ENCODE assay signal across 10 cellular contexts in the genomic region with DNA sequence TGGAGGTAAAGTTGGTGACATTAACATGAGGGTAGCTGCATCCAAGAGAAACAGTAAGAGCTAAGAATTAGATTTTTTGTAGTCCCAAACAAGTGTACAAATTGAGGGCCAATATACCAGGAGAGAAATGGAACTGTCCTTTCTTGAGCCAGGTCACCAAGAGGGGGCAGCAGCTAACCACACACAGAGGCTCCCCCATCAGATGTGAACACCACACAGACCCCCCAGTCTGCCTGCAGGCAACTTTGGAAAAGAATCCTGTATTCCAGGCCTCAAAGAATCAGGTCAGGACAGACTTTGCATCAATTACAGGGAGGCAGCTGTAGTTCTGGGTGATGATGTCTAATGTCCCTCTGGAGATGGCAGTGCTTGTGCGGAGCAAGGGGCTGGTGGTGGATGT.
DNase-seq lines count a peak whose midpoint lies in the region; ATAC-seq and TF ChIP-seq lines count a peak whose summit lies in the region.
"Had no signal": no experiment of that assay in that cellular context is flagged by ENCODE, and none has a peak within 500 bp of the region (broad histone marks: within the 10 kb centered on the region; RNA-seq: fewer than 3 reads in every experiment).

No MANE protein-coding gene starts in this region.

- H3K27me3 ChIP-seq in suprapubic skin = peaks cover 3% of the 10 kb centered on the region

- TF ChIP-seq CTCF in AG09309 (IDR thresholded peaks at IDR 0.05; ENCODE audit: control insufficient read depth, insufficient read depth, low read depth, low read length, missing control alignments) (peak; percentile 66), GM12865 (IDR thresholded peaks at IDR 0.05; ENCODE audit: insufficient read depth, low read depth, low read length, missing control alignments) (peak; percentile 31), suprapubic skin (IDR thresholded peaks at IDR 0.05) (no peak)

- ATAC-seq in HG02981 (IDR thresholded peaks at IDR 0.05; ENCODE audit: unreplicated experiment) (no peak), HG03280 (IDR thresholded peaks at IDR 0.05; ENCODE audit: unreplicated experiment) (no peak)
- ATAC-seq: left ventricle myocardium superior had no signal

- no peaks in the 10 kb centered on the region for H3K9me3 ChIP-seq in suprapubic skin

- TF ChIP-seq POLR2A in suprapubic skin (IDR thresholded peaks at IDR 0.05) = no peak

- WGBS in suprapubic skin = 100% methylated on average over 1 of the region's 1 CpG

- H3K36me3 ChIP-seq in suprapubic skin = no peaks in the 10 kb centered on the region

- TF ChIP-seq EP300 in suprapubic skin (IDR thresholded peaks at IDR 0.05) = no peak

- H3K4me1 ChIP-seq in suprapubic skin = no peaks in the 10 kb centered on the region

- no peak overlapping the region for H3K4me3 ChIP-seq in AG09309 (ENCODE audit: control insufficient read depth, low read depth, low read length)
- no peak overlapping the region for H3K4me3 ChIP-seq in GM12865 (ENCODE audit: low read depth, low read length)
- no peak overlapping the region for H3K4me3 ChIP-seq in suprapubic skin

- no peak overlapping the region for H3K27ac ChIP-seq in suprapubic skin

- DNase-seq in AG09309 (ENCODE audit: low read depth) = no peak
- DNase-seq in GM12865 (ENCODE audit: low read depth) = peak; percentile 11
- peak; percentile 25 for DNase-seq in SK-N-DZ (ENCODE audit: low spot score)
- peak; percentile 85 for DNase-seq in iPS-NIHi7 (ENCODE audit: extremely low spot score)
- no peak for DNase-seq in suprapubic skin (ENCODE audit: low spot score in 2 of 2)
- DNase-seq in SIG-M5 treated with dmso at 0.1 percent for 504 hours (lab: John Stamatoyannopoulos, UW; ENCODE audit: unreplicated experiment) = no peak
- DNase-seq: activated naive CD4-positive, alpha-beta T cell; left ventricle myocardium superior had no signal

Comparison
In these comparisons a context has a peak if more than half of its experiments do, and no peak if none do; other contexts are left out.
1. DNase-seq: peak in GM12865 (single experiment), SK-N-DZ (single experiment) and iPS-NIHi7 (single experiment); none in AG09309 (single experiment), suprapubic skin (0 of 2) and SIG-M5 treated with dmso at 0.1 percent for 504 hours (single experiment).
2. CTCF ChIP-seq: peak in AG09309 (single experiment) and GM12865 (single experiment); none in suprapubic skin (0 of 2).